Comparison of ENCODE assay signal across 15 cellular contexts in the genomic region with DNA sequence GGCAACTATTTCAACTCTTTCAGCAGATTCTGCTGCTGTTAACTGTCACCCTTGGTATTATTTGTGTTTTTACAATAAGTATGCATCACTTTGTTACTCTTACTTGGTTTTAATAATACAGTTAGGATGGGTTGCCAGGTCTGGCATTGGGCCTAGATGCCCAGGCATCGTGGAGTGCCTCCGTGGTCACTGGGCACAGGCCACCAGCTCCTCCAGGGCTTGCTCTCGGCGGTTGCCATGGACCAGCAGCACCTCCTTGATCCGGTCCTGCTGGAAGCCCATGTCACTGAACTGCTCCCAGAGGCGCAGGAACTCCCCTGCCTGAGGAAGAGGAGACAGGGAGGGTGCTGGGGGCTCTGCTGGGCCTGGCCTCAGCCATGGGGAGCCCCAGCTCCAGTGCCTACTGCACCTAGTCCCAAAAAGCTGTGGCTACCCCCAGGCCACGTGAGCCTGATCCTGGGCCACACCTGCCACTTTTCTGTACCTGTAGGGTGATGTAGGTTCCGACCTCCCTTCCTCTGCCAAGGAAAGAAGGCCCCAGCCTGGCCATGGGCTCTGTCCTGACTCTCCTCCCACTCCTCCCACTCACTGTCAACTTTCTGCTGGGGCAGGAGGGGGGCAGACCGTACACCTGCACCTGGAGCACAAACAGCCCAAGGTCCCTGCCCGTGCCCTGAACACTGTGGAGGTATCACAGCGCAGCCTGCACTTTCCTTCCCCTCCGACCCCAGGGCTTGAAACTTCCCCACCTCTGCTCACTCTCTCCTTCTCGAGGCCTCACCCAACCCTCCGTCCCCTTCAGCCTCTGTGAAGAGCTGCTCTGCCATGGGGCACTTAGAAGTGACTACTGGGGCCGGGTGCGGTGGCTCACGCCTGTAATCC. TPM values are rescaled to one million over a fixed set of nuclear protein-coding genes. Genes with fewer than 3 reads are reported as not detected.
DNase-seq lines count a peak whose midpoint lies in the region; ATAC-seq and TF ChIP-seq lines count a peak whose summit lies in the region.
"Had no signal": no experiment of that assay in that cellular context is flagged by ENCODE, and none has a peak within 500 bp of the region (broad histone marks: within the 10 kb centered on the region; RNA-seq: fewer than 3 reads in every experiment).

No MANE protein-coding gene starts in this region.

- TF ChIP-seq CTCF in RWPE2 (IDR thresholded peaks at IDR 0.05; ENCODE audit: poor library complexity, severe bottlenecking) (no peak), gastroesophageal sphincter (IDR thresholded peaks at IDR 0.05) (no peak), foreskin fibroblast (IDR thresholded peaks at IDR 0.05; ENCODE audit: low read depth, low read length) (no peak)

- H3K27ac ChIP-seq in RWPE2 (ENCODE audit: poor library complexity, severe bottlenecking) = no peak overlapping the region
- peak overlapping the region; percentile 73 to 98 (median 88) for H3K27ac ChIP-seq in gastroesophageal sphincter
- H3K27ac ChIP-seq: RWPE1 had no signal

- H3K4me1 ChIP-seq in RWPE2 (ENCODE audit: insufficient read depth, poor library complexity, severe bottlenecking) (no peaks in the 10 kb centered on the region), gastroesophageal sphincter (peaks cover 6 to 91% (median 27%) of the 10 kb centered on the region in 3 donors)

- no peak for ATAC-seq in RWPE2 (ENCODE audit: low read depth)
- ATAC-seq in gastroesophageal sphincter = no peak
- ATAC-seq: PC-3 had no signal

- TF ChIP-seq POLR2A in gastroesophageal sphincter (IDR thresholded peaks at IDR 0.05) = no peak

- H3K36me3 ChIP-seq in RWPE2 (ENCODE audit: low read depth) = no peaks in the 10 kb centered on the region
- peaks cover 0 to 15% of the 10 kb centered on the region in 2 donors for H3K36me3 ChIP-seq in gastroesophageal sphincter

- 100% methylated on average over 1 to 6 of the region's 17 CpGs for WGBS in gastroesophageal sphincter (ENCODE audit: low coverage in 1 of 2), 2 donors

- no peaks in the 10 kb centered on the region for H3K9me3 ChIP-seq in RWPE2 (ENCODE audit: severe bottlenecking)
- H3K9me3 ChIP-seq in gastroesophageal sphincter = no peaks in the 10 kb centered on the region

- H3K4me3 ChIP-seq in RWPE2 (ENCODE audit: severe bottlenecking) (no peak overlapping the region), gastroesophageal sphincter (no peak overlapping the region), foreskin fibroblast (ENCODE audit: low read depth in 1 of 2, low read length in 2 of 2) (no peak overlapping the region)

- TF ChIP-seq EP300 in gastroesophageal sphincter (IDR thresholded peaks at IDR 0.05) = no peak

- peak; percentile 6 for DNase-seq in 8988T
- peak; percentile 66 for DNase-seq in RWPE2 (ENCODE audit: low spot score)
- DNase-seq in posterior vena cava (ENCODE audit: low spot score) = peak; percentile 70
- DNase-seq in AML-193 (lab: John Stamatoyannopoulos, UW) = no peak
- DNase-seq in foreskin fibroblast = no peak
- DNase-seq in DMS53 treated with DMSO at 0.1 percent for 48 hours (lab: John Stamatoyannopoulos, UW; ENCODE audit: unreplicated experiment) = no peak
- no peak for DNase-seq in NCI-H1417 (lab: John Stamatoyannopoulos, UW)
- DNase-seq: NCI-H1436, NCI-H2029, NCI-H774, PC-3 had no signal

- intact Hi-C loops in posterior vena cava (cut with DNase I) = no loop called here

- H3K27me3 ChIP-seq in RWPE2 (ENCODE audit: insufficient read depth, poor library complexity, severe bottlenecking) (no peaks in the 10 kb centered on the region), gastroesophageal sphincter (no peaks in the 10 kb centered on the region)

RNA-seq across cellular contexts. Expression of gene KBTBD13, which starts 16.6 kb away (rescaled TPM):
- total RNA-seq in gastroesophageal sphincter (not detected), posterior vena cava (under 1 TPM; 0.37 to 0.57 TPM)
- total RNA-seq: NCI-H460, PC-3, SK-MEL-5 had no signal

RNA-seq across cellular contexts. Expression of gene UBAP1L, which starts 21.8 kb away (rescaled TPM):
- total RNA-seq in gastroesophageal sphincter (1 to 10 TPM in 3 of 4 donors, under 1 TPM in 1; 0.12 to 7.5 (median 3.0) TPM), posterior vena cava (1 to 10 TPM; 3.6 to 3.7 TPM)

RNA-seq across cellular contexts. Expression of gene RASL12, which starts 25.4 kb away (rescaled TPM):
- total RNA-seq in gastroesophageal sphincter = 100 to 1,000 TPM in 3 of 4 donors, 10 to 100 TPM in 1; 43.2 to 244 (median 179) TPM
- 10 to 100 TPM; 82.4 to 93.9 TPM for total RNA-seq in posterior vena cava
- total RNA-seq: PC-3, SK-MEL-5 had no signal

RNA-seq across cellular contexts. Expression of gene PDCD7, which starts 40.5 kb away (rescaled TPM):
- total RNA-seq in gastroesophageal sphincter = 10 to 100 TPM; 26.4 to 70.7 (median 30.4) TPM
- total RNA-seq in posterior vena cava = 10 to 100 TPM; 17.6 to 19.6 TPM

RNA-seq across cellular contexts. Expression of gene SLC51B, which starts 48.0 kb away (rescaled TPM):
- total RNA-seq in gastroesophageal sphincter (not detected), posterior vena cava (not detected)
- total RNA-seq: PC-3 had no signal

Comparison
In these comparisons a context has a peak if more than half of its experiments do, and no peak if none do; other contexts are left out.
1. DNase-seq: peak in 8988T (single experiment), RWPE2 (single experiment) and posterior vena cava (single experiment); none in AML-193 (0 of 2), foreskin fibroblast (0 of 2), DMS53 treated with DMSO at 0.1 percent for 48 hours (single experiment) and NCI-H1417 (0 of 3).